Comparison of ENCODE assay signal across 30 cellular contexts in genomic region chr9:33682551-33682950, GRCh38.
"Had no signal": no experiment of that assay in that cellular context is flagged by ENCODE, and none has a peak within 500 bp of the region (broad histone marks: within the 10 kb centered on the region; RNA-seq: fewer than 3 reads in every experiment).

No MANE protein-coding gene starts in this region.

- H3K27me3 ChIP-seq: tibial artery had no signal

- FAIRE-seq: islet of Langerhans, kidney, urothelium cell line had no signal

- H3K9me3 Mint-ChIP-seq: naive thymus-derived CD8-positive, alpha-beta T cell; nephron; neural crest cell; stimulated activated naive B cell treated with anti-CD40 and anti-IgM and Interleukin-4, amounts not matched to agents 10 μg/mL and 1 μg/mL and 100 μg/mL, for 72 hours had no signal

- H3K36me3 Mint-ChIP-seq: immature natural killer cell; naive thymus-derived CD8-positive, alpha-beta T cell; stimulated activated naive B cell treated with anti-CD40 and anti-IgM and Interleukin-4, amounts not matched to agents 10 μg/mL and 1 μg/mL and 100 μg/mL, for 72 hours had no signal

- H3K9ac ChIP-seq: parathyroid adenoma had no signal

- H3K4me3 Mint-ChIP-seq: immature natural killer cell; naive thymus-derived CD8-positive, alpha-beta T cell; neural crest cell; stimulated activated naive B cell treated with anti-CD40 and anti-IgM and Interleukin-4, amounts not matched to agents 10 μg/mL and 1 μg/mL and 100 μg/mL, for 72 hours had no signal

- H3K27ac ChIP-seq: left lung, lower lobe of right lung, neutrophil, parathyroid adenoma, psoas muscle, skin epidermis, suprapubic skin, thoracic aorta, tibial artery, upper lobe of right lung had no signal

- H3K27ac Mint-ChIP-seq: immature natural killer cell; naive thymus-derived CD8-positive, alpha-beta T cell; nephron; stimulated activated naive B cell treated with anti-CD40 and anti-IgM and Interleukin-4, amounts not matched to agents 10 μg/mL and 1 μg/mL and 100 μg/mL, for 72 hours had no signal

- H3K9me3 ChIP-seq: left lung, lower lobe of right lung, neutrophil, psoas muscle, suprapubic skin, thoracic aorta, upper lobe of right lung had no signal

- H3K36me3 ChIP-seq: left lung, lower lobe of right lung, neutrophil, suprapubic skin, thoracic aorta, tibial artery, upper lobe of right lung had no signal

- ATAC-seq: left colon; left lung; lower lobe of right lung; naive thymus-derived CD8-positive, alpha-beta T cell; psoas muscle; sciatic nerve; stimulated activated naive B cell treated with anti-CD40 and anti-IgM and Interleukin-4, amounts not matched to agents 10 μg/mL and 1 μg/mL and 100 μg/mL, for 72 hours; stimulated activated naive CD8-positive, alpha-beta T cell treated with anti-CD3 and anti-CD28 coated beads, Interleukin-15, Interleukin-2, amounts not matched to agents 100 U/mL and 50 U/mL, for 24 hours; upper lobe of right lung had no signal

- H3K4me3 ChIP-seq: left lung, lower lobe of right lung, psoas muscle, skin epidermis, suprapubic skin, thoracic aorta, tibial artery, upper lobe of right lung had no signal

- H3K4me1 ChIP-seq: left lung, lower lobe of right lung, parathyroid adenoma, psoas muscle, suprapubic skin, tibial artery, upper lobe of right lung had no signal

- H2AFZ ChIP-seq: parathyroid adenoma had no signal

- DNase-seq: hippocampal formation; immature natural killer cell; kidney; left colon; left lung; lower lobe of right lung; mammary epithelial cell; mesenchymal stem cell; naive thymus-derived CD8-positive, alpha-beta T cell; occipital lobe; psoas muscle; stimulated activated CD4-positive, alpha-beta T cell treated with anti-CD3 and anti-CD28 coated beads, Interleukin-12 subunit alpha, Interleukin-12 subunit beta, amount 100 ng/mL, for 4 hours; stimulated activated CD4-positive, alpha-beta T cell treated with anti-CD3 and anti-CD28 coated beads, Interleukin-15, amount 100 ng/mL, for 24 hours; stimulated activated CD4-positive, alpha-beta T cell treated with anti-CD3 and anti-CD28 coated beads, Interleukin-2, amount 100 ng/mL, for 24 hours; stimulated activated CD4-positive, alpha-beta T cell treated with anti-CD3 and anti-CD28 coated beads, Interleukin-4, amount 100 ng/mL, for 1 hour; stimulated activated naive B cell treated with anti-CD40 and anti-IgM and Interleukin-4, amounts not matched to agents 10 μg/mL and 1 μg/mL and 100 μg/mL, for 72 hours; stimulated activated naive CD8-positive, alpha-beta T cell treated with anti-CD3 and anti-CD28 coated beads, Interleukin-15, Interleukin-2, amounts not matched to agents 100 U/mL and 50 U/mL, for 24 hours; tibial artery; trophoblast cell; upper lobe of right lung had no signal

- H3K79me2 ChIP-seq: parathyroid adenoma had no signal
